7 cellular contexts compared by ENCODE assay signal in genomic region chr2:35591886-35592285, GRCh38.
"Had no signal": no experiment of that assay in that cellular context is flagged by ENCODE, and none has a peak within 500 bp of the region (broad histone marks: within the 10 kb centered on the region; RNA-seq: fewer than 3 reads in every experiment).

No MANE protein-coding gene starts in this region.

- H2AFZ ChIP-seq: GM23248 had no signal

- H3K27ac ChIP-seq: GM23248, HL-60 had no signal

- H3K36me3 ChIP-seq: HAP-1 had no signal

- DNase-seq: GM23248, GOT3, H7, KBM-7 had no signal

- H3K9ac ChIP-seq: GM23248 had no signal

- H3K4me1 ChIP-seq: HAP-1 had no signal

- H3K4me3 ChIP-seq: GM23248, HAP-1 had no signal

- ATAC-seq: HepG2 had no signal

- H3K9me3 ChIP-seq: HAP-1 had no signal
